ENCODE assay signal across 20 cellular contexts in the genomic region with DNA sequence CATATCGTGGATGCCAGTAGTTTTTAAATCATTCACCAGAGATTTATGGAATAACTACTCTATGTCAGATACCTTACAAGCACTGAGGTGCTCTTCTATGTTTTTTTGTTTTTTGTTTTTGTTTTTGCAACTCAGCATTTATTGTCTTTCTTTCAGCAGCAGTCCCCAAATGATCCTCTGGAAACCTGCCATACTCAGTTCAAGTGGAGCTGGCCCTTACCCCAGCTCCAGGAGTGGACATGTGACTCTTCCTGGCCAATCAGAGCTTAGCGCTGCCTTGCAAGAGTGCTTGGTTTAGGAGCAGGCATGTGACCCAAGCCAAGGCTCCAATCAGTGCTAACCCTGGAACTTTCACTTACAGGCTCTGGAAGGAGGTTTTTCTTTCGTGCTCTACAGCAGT.
DNase-seq lines count a peak whose midpoint lies in the region; ATAC-seq and TF ChIP-seq lines count a peak whose summit lies in the region.
"Had no signal": no experiment of that assay in that cellular context is flagged by ENCODE, and none has a peak within 500 bp of the region (broad histone marks: within the 10 kb centered on the region; RNA-seq: fewer than 3 reads in every experiment).

No MANE protein-coding gene starts in this region.

- no peaks in the 10 kb centered on the region for H3K27me3 ChIP-seq in right atrium auricular region
- H3K27me3 ChIP-seq in upper lobe of right lung: no peaks in the 10 kb centered on the region

- no peak overlapping the region for H3K4me3 ChIP-seq in right atrium auricular region
- H3K4me3 ChIP-seq in upper lobe of right lung: no peak overlapping the region

- H3K9me3 ChIP-seq in right atrium auricular region (no peaks in the 10 kb centered on the region), upper lobe of right lung (no peaks in the 10 kb centered on the region)

- no peak for TF ChIP-seq CTCF in right atrium auricular region (IDR thresholded peaks at IDR 0.05)
- no peak for TF ChIP-seq CTCF in upper lobe of right lung (IDR thresholded peaks at IDR 0.05)

- no peak for DNase-seq in Right ventricle myocardium inferior (ENCODE audit: missing footprints)
- DNase-seq in right atrium auricular region (ENCODE audit: low spot score): no peak
- DNase-seq in RPMI7951 (ENCODE audit: low read depth): peak; percentile 37
- peak; percentile 57 for DNase-seq in left ventricle myocardium superior
- DNase-seq in upper lobe of right lung: no peak
- no peak for DNase-seq in NCI-H128 (lab: John Stamatoyannopoulos, UW; ENCODE audit: unreplicated experiment)
- no peak for DNase-seq in NCI-H2107 treated with DMSO at 0.1 percent for 48 hours (lab: John Stamatoyannopoulos, UW; ENCODE audit: unreplicated experiment)
- DNase-seq: activated CD4-positive, alpha-beta T cell treated with anti-CD3 and anti-CD28 coated beads, Interleukin-2, amount 50 U/mL, for 48 hours; activated naive CD4-positive, alpha-beta T cell treated with anti-CD3 and anti-CD28 coated beads, Interleukin-2, amount 50 U/mL, for 16 hours; activated T-cell treated with anti-CD3 and anti-CD28 coated beads for 4 hours; CD4-positive, CD25-positive, alpha-beta regulatory T cell; DMS153; effector memory CD8-positive, alpha-beta T cell; MM.1S; NCI-H2081; NK-92 treated with Interleukin-12 subunit alpha and Interleukin-12 subunit beta, amount 100 ng/mL, for 24 hours; stimulated activated naive CD4-positive, alpha-beta T cell; SW 1271; trophoblast cell had no signal

- H3K36me3 ChIP-seq in right atrium auricular region: no peaks in the 10 kb centered on the region
- no peaks in the 10 kb centered on the region for H3K36me3 ChIP-seq in upper lobe of right lung

- ATAC-seq in Right ventricle myocardium inferior: peak; percentile 63
- peak; percentile 89 for ATAC-seq in left ventricle myocardium superior
- peak; percentile 47 for ATAC-seq in upper lobe of right lung
- ATAC-seq in HG03571 (IDR thresholded peaks at IDR 0.05; ENCODE audit: unreplicated experiment): no peak
- ATAC-seq: effector memory CD8-positive, alpha-beta T cell had no signal

- H3K4me1 ChIP-seq in right atrium auricular region (peaks cover 0 to 11% of the 10 kb centered on the region in 2 donors), upper lobe of right lung (no peaks in the 10 kb centered on the region)

- no peak overlapping the region for H3K27ac ChIP-seq in right atrium auricular region
- no peak overlapping the region for H3K27ac ChIP-seq in upper lobe of right lung

- intact Hi-C loops in Right ventricle myocardium inferior (cut with DNase I): no loop called here
- intact Hi-C loops in left ventricle myocardium superior (cut with micrococcal nuclease): no loop called here
- intact Hi-C loops in upper lobe of right lung (cut with DNase I): no loop called here

Comparison
In these comparisons a context has a peak if more than half of its experiments do, and no peak if none do; other contexts are left out.
1. DNase-seq: peak in RPMI7951 (single experiment) and left ventricle myocardium superior (single experiment); none in Right ventricle myocardium inferior (single experiment), right atrium auricular region (single experiment), upper lobe of right lung (single experiment), NCI-H128 (single experiment) and NCI-H2107 treated with DMSO at 0.1 percent for 48 hours (single experiment).